ENCODE assay signal across 1 cellular context in genomic region chr3:71641669-71642068, GRCh38.
A peak's percentile ranks its signal among the peaks of the same experiment; 100 is the strongest.
TF ChIP-seq lines count a peak whose summit lies in the region.

No MANE protein-coding gene starts in this region.

TF ChIP-seq in K562, 482 proteins besides CTCF, POLR2A, EP300 and RAD21 (continued from another document):
- TF ChIP-seq, protein P1, sequence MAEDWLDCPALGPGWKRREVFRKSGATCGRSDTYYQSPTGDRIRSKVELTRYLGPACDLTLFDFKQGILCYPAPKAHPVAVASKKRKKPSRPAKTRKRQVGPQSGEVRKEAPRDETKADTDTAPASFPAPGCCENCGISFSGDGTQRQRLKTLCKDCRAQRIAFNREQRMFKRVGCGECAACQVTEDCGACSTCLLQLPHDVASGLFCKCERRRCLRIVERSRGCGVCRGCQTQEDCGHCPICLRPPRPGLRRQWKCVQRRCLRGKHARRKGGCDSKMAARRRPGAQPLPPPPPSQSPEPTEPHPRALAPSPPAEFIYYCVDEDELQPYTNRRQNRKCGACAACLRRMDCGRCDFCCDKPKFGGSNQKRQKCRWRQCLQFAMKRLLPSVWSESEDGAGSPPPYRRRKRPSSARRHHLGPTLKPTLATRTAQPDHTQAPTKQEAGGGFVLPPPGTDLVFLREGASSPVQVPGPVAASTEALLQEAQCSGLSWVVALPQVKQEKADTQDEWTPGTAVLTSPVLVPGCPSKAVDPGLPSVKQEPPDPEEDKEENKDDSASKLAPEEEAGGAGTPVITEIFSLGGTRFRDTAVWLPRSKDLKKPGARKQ (CRISPR knock-in tag; IDR thresholded peaks at IDR 0.05): no peak
- TF ChIP-seq, protein P2, sequence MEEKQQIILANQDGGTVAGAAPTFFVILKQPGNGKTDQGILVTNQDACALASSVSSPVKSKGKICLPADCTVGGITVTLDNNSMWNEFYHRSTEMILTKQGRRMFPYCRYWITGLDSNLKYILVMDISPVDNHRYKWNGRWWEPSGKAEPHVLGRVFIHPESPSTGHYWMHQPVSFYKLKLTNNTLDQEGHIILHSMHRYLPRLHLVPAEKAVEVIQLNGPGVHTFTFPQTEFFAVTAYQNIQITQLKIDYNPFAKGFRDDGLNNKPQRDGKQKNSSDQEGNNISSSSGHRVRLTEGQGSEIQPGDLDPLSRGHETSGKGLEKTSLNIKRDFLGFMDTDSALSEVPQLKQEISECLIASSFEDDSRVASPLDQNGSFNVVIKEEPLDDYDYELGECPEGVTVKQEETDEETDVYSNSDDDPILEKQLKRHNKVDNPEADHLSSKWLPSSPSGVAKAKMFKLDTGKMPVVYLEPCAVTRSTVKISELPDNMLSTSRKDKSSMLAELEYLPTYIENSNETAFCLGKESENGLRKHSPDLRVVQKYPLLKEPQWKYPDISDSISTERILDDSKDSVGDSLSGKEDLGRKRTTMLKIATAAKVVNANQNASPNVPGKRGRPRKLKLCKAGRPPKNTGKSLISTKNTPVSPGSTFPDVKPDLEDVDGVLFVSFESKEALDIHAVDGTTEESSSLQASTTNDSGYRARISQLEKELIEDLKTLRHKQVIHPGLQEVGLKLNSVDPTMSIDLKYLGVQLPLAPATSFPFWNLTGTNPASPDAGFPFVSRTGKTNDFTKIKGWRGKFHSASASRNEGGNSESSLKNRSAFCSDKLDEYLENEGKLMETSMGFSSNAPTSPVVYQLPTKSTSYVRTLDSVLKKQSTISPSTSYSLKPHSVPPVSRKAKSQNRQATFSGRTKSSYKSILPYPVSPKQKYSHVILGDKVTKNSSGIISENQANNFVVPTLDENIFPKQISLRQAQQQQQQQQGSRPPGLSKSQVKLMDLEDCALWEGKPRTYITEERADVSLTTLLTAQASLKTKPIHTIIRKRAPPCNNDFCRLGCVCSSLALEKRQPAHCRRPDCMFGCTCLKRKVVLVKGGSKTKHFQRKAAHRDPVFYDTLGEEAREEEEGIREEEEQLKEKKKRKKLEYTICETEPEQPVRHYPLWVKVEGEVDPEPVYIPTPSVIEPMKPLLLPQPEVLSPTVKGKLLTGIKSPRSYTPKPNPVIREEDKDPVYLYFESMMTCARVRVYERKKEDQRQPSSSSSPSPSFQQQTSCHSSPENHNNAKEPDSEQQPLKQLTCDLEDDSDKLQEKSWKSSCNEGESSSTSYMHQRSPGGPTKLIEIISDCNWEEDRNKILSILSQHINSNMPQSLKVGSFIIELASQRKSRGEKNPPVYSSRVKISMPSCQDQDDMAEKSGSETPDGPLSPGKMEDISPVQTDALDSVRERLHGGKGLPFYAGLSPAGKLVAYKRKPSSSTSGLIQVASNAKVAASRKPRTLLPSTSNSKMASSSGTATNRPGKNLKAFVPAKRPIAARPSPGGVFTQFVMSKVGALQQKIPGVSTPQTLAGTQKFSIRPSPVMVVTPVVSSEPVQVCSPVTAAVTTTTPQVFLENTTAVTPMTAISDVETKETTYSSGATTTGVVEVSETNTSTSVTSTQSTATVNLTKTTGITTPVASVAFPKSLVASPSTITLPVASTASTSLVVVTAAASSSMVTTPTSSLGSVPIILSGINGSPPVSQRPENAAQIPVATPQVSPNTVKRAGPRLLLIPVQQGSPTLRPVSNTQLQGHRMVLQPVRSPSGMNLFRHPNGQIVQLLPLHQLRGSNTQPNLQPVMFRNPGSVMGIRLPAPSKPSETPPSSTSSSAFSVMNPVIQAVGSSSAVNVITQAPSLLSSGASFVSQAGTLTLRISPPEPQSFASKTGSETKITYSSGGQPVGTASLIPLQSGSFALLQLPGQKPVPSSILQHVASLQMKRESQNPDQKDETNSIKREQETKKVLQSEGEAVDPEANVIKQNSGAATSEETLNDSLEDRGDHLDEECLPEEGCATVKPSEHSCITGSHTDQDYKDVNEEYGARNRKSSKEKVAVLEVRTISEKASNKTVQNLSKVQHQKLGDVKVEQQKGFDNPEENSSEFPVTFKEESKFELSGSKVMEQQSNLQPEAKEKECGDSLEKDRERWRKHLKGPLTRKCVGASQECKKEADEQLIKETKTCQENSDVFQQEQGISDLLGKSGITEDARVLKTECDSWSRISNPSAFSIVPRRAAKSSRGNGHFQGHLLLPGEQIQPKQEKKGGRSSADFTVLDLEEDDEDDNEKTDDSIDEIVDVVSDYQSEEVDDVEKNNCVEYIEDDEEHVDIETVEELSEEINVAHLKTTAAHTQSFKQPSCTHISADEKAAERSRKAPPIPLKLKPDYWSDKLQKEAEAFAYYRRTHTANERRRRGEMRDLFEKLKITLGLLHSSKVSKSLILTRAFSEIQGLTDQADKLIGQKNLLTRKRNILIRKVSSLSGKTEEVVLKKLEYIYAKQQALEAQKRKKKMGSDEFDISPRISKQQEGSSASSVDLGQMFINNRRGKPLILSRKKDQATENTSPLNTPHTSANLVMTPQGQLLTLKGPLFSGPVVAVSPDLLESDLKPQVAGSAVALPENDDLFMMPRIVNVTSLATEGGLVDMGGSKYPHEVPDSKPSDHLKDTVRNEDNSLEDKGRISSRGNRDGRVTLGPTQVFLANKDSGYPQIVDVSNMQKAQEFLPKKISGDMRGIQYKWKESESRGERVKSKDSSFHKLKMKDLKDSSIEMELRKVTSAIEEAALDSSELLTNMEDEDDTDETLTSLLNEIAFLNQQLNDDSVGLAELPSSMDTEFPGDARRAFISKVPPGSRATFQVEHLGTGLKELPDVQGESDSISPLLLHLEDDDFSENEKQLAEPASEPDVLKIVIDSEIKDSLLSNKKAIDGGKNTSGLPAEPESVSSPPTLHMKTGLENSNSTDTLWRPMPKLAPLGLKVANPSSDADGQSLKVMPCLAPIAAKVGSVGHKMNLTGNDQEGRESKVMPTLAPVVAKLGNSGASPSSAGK (IDR thresholded peaks at IDR 0.05): peak; percentile 52; the same call in 1 of the 2 replicates
- TF ChIP-seq SAFB2 (IDR thresholded peaks at IDR 0.05; ENCODE audit: borderline replicate concordance, low read depth, low read length, severe bottlenecking) (no peak), TOE1 (IDR thresholded peaks at IDR 0.05; ENCODE audit: borderline replicate concordance) (peak; percentile 30; the same call in 1 of the 2 replicates), TOE1 (CRISPR knock-in tag; IDR thresholded peaks at IDR 0.05; ENCODE audit: borderline replicate concordance, low read depth) (no peak), SIX5 (IDR thresholded peaks at IDR 0.05; ENCODE audit: borderline replicate concordance in 1 of 2, insufficient read depth in 1 of 2, low read depth in 1 of 2, low read length in 2 of 2) (no peak), NFYB (IDR thresholded peaks at IDR 0.05; ENCODE audit: extremely low read depth, insufficient read length) (peak; percentile 68), EHMT2 (IDR thresholded peaks at IDR 0.05) (peak; percentile 54; the same call in 1 of the 2 replicates), ZNF184 (CRISPR knock-in tag; IDR thresholded peaks at IDR 0.05) (no peak), L3MBTL2 (IDR thresholded peaks at IDR 0.05) (peak; percentile 52; the same call in 1 of the 2 replicates), FOSL1 (tag; conservative IDR thresholded peaks at IDR 0.05) (peak; percentile 75), HMGN3 (IDR thresholded peaks at IDR 0.05; ENCODE audit: borderline replicate concordance, extremely low read depth, insufficient read length, low read depth, low read length) (no peak), PCBP2 (IDR thresholded peaks at IDR 0.05; ENCODE audit: low read depth, low read length, poor library complexity, severe bottlenecking) (no peak), SNRNP70 (optimal IDR thresholded peaks at IDR 0.05; ENCODE audit: low read depth, low read length) (no peak), SREBF1 (IDR thresholded peaks at IDR 0.05; ENCODE audit: borderline replicate concordance, low read depth, low read length) (no peak), ERF (CRISPR knock-in tag; IDR thresholded peaks at IDR 0.05) (no peak), ZNF232 (CRISPR knock-in tag; IDR thresholded peaks at IDR 0.05) (no peak), MAFK (IDR thresholded peaks at IDR 0.05; ENCODE audit: low read length) (peak; percentile 58), ZNF347 (CRISPR knock-in tag; IDR thresholded peaks at IDR 0.05; ENCODE audit: low read depth) (no peak), C11orf30 (IDR thresholded peaks at IDR 0.05; ENCODE audit: low read depth) (peak; percentile 61), RBM15 (IDR thresholded peaks at IDR 0.05; ENCODE audit: insufficient read depth, low read length) (no peak), MAFG (tag; conservative IDR thresholded peaks at IDR 0.05) (peak; percentile 81), NFE2 (IDR thresholded peaks at IDR 0.05; ENCODE audit: low read depth) (peak; percentile 88), FOS (IDR thresholded peaks at IDR 0.05; ENCODE audit: extremely low read depth, insufficient read length) (peak; percentile 70), ASH1L (IDR thresholded peaks at IDR 0.05; ENCODE audit: borderline replicate concordance, low read depth, partially characterized antibody) (peak; percentile 57), SMARCC2 (IDR thresholded peaks at IDR 0.05; ENCODE audit: low read depth) (no peak), MYBL2 (IDR thresholded peaks at IDR 0.05; ENCODE audit: low read depth) (no peak), MYBL2 (CRISPR knock-in tag; IDR thresholded peaks at IDR 0.05; ENCODE audit: borderline replicate concordance) (no peak), PKNOX1 (IDR thresholded peaks at IDR 0.05) (0 out of 2 replicates have a peak, but pooled peaks have one; percentile 13), PPARD (CRISPR knock-in tag; IDR thresholded peaks at IDR 0.05) (no peak), ZNF766 (CRISPR knock-in tag; conservative IDR thresholded peaks at IDR 0.05) (no peak), ZNF717 (CRISPR knock-in tag; IDR thresholded peaks at IDR 0.05) (no peak), CREM (IDR thresholded peaks at IDR 0.05; ENCODE audit: low read depth) (no peak)
- TF ChIP-seq, protein P3, sequence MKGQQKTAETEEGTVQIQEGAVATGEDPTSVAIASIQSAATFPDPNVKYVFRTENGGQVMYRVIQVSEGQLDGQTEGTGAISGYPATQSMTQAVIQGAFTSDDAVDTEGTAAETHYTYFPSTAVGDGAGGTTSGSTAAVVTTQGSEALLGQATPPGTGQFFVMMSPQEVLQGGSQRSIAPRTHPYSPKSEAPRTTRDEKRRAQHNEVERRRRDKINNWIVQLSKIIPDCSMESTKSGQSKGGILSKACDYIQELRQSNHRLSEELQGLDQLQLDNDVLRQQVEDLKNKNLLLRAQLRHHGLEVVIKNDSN (CRISPR knock-in tag; IDR thresholded peaks at IDR 0.05): peak; percentile 77
- TF ChIP-seq, protein P4, sequence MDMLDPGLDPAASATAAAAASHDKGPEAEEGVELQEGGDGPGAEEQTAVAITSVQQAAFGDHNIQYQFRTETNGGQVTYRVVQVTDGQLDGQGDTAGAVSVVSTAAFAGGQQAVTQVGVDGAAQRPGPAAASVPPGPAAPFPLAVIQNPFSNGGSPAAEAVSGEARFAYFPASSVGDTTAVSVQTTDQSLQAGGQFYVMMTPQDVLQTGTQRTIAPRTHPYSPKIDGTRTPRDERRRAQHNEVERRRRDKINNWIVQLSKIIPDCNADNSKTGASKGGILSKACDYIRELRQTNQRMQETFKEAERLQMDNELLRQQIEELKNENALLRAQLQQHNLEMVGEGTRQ (CRISPR knock-in tag; IDR thresholded peaks at IDR 0.05): peak; percentile 81
- TF ChIP-seq, protein P5, sequence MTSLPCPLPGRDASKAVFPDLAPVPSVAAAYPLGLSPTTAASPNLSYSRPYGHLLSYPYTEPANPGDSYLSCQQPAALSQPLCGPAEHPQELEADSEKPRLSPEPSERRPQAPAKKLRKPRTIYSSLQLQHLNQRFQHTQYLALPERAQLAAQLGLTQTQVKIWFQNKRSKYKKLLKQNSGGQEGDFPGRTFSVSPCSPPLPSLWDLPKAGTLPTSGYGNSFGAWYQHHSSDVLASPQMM (CRISPR knock-in tag; IDR thresholded peaks at IDR 0.05): no peak
- TF ChIP-seq, protein P6, sequence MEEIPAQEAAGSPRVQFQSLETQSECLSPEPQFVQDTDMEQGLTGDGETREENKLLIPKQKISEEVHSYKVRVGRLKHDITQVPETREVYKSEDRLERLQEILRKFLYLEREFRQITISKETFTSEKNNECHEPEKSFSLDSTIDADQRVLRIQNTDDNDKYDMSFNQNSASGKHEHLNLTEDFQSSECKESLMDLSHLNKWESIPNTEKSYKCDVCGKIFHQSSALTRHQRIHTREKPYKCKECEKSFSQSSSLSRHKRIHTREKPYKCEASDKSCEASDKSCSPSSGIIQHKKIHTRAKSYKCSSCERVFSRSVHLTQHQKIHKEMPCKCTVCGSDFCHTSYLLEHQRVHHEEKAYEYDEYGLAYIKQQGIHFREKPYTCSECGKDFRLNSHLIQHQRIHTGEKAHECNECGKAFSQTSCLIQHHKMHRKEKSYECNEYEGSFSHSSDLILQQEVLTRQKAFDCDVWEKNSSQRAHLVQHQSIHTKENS (CRISPR knock-in tag; IDR thresholded peaks at IDR 0.05): no peak
- TF ChIP-seq, protein P7, sequence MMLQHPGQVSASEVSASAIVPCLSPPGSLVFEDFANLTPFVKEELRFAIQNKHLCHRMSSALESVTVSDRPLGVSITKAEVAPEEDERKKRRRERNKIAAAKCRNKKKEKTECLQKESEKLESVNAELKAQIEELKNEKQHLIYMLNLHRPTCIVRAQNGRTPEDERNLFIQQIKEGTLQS (IDR thresholded peaks at IDR 0.05): peak; percentile 59; the same call in 1 of the 2 replicates
- TF ChIP-seq, protein P7 (CRISPR knock-in tag; conservative IDR thresholded peaks at IDR 0.05): no peak
